ENCODE assay signal across 8 cellular contexts in the genomic region with DNA sequence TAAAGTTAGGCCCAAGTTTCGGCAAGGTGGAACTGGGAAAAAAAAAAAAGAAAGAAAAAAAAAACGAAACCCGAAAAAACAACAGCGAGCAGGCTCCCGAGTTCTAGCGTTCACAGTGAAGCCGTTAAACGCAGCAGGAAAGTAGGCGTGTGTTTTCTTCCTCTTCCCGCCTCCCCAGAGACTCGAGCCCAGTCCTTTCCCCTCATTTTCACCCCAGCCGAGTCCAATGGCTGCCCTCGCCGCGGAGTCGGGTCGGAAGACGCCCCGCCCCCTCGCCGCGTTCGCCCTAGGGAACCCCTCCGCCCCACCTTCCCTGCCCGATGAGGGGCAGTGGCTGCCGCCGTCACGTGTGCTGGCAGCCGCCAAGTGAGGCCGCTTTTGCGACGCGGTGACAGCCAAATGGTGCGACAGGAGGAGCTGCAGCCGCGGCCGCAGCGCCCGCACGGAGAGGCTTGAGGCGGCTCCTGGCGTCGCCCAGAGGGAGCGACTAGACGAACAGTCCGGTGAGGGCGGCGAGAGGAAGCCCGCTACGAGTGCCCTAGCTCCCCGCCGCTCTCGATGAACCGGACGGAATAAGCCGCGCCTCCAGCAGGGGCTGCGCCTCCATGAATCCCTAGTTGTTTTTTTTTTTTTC. TPM values are rescaled to one million over a fixed set of nuclear protein-coding genes. Genes with fewer than 3 reads are reported as not detected.
DNase-seq lines count a peak whose midpoint lies in the region; ATAC-seq, FAIRE-seq and TF ChIP-seq lines count a peak whose summit lies in the region.

Gene PKN2, plus strand, starts transcription at position 426 of the 634 bp plus-strand sequence. CDS start 308 bp downstream, outside the sequence.

- H3K9me3 ChIP-seq in SK-N-MC (ENCODE audit: low read depth, low read length) (no peaks in the 10 kb centered on the region), neutrophil (no peaks in the 10 kb centered on the region)

- H3K27ac ChIP-seq in SK-N-MC: peak within 1 kb of the TSS; percentile 93
- H3K27ac ChIP-seq in neutrophil: peak within 1 kb of the TSS; percentile 95
- peak within 1 kb of the TSS; percentile 70 for H3K27ac ChIP-seq in substantia nigra (ENCODE audit: low read depth, low read length, poor library complexity, severe bottlenecking)

- H3K4me3 ChIP-seq in GM08714 (ENCODE audit: low read length) (peak within 1 kb of the TSS; percentile 99), NB4 (ENCODE audit: low read depth, low read length) (peak within 1 kb of the TSS; percentile 92), SK-N-MC (peak within 1 kb of the TSS; percentile 78), neutrophil (ENCODE audit: low read depth in 1 of 2, low read length in 1 of 2) (peak within 1 kb of the TSS; percentile 96 to 97)

- CTCF ChIA-PET in activated naive CD4-positive, alpha-beta T cell treated with anti-CD3 and anti-CD28 coated beads, Interleukin-2, amount 10 ng/mL, durations not matched to agents 7 days and 5 days (lab: Charles Lee): interaction anchor here (1.3 to 1.8 kb wide), 4 partner anchors 24 to 206 kb away, joined by 3 to 8 read pairs (median 6); no protein-coding TSS in a partner anchor

- H3K36me3 ChIP-seq in SK-N-MC (ENCODE audit: insufficient read depth, low read length) (peaks cover 7% of the 10 kb centered on the region; the same call in 1 of the 2 replicates), neutrophil (peaks cover 13% of the 10 kb centered on the region)

- no peaks in the 10 kb centered on the region for H3K27me3 ChIP-seq in neutrophil

- peaks cover 6% of the 10 kb centered on the region for H3K36me3 Mint-ChIP-seq in activated naive CD4-positive, alpha-beta T cell treated with anti-CD3 and anti-CD28 coated beads, Interleukin-2, amount 10 ng/mL, durations not matched to agents 7 days and 5 days

- H3K27me3 Mint-ChIP-seq in activated naive CD4-positive, alpha-beta T cell treated with anti-CD3 and anti-CD28 coated beads, Interleukin-2, amount 10 ng/mL, durations not matched to agents 7 days and 5 days: peaks cover 4% of the 10 kb centered on the region

- no peaks in the 10 kb centered on the region for H3K9me3 Mint-ChIP-seq in activated naive CD4-positive, alpha-beta T cell treated with anti-CD3 and anti-CD28 coated beads, Interleukin-2, amount 10 ng/mL, durations not matched to agents 7 days and 5 days

- peak; percentile 90 for TF ChIP-seq POLR2A in NB4 (IDR thresholded peaks at IDR 0.05; ENCODE audit: extremely low read depth, insufficient read length)

- peaks cover 39 to 40% of the 10 kb centered on the region in 2 experiments for H3K4me1 ChIP-seq in neutrophil (ENCODE audit: control insufficient read depth in 1 of 2, insufficient read depth in 1 of 2, low read depth in 1 of 2, low read length in 1 of 2)

- TF ChIP-seq CTCF in NB4 (IDR thresholded peaks at IDR 0.05; ENCODE audit: low read depth, low read length) (no peak), neutrophil (IDR thresholded peaks at IDR 0.05) (peak; percentile 78)

- no peak for FAIRE-seq in frontal cortex (lab: Jason Lieb, UNC)

- peak within 1 kb of the TSS; percentile 96 for H3K27ac Mint-ChIP-seq in activated naive CD4-positive, alpha-beta T cell treated with anti-CD3 and anti-CD28 coated beads, Interleukin-2, amount 10 ng/mL, durations not matched to agents 7 days and 5 days

- peak within 1 kb of the TSS; percentile 87 for H3K9ac ChIP-seq in SK-N-MC (ENCODE audit: insufficient read length)

- peak; percentile 91 for ATAC-seq in HG02571 (IDR thresholded peaks at IDR 0.05; ENCODE audit: unreplicated experiment)

- H3K4me3 Mint-ChIP-seq in activated naive CD4-positive, alpha-beta T cell treated with anti-CD3 and anti-CD28 coated beads, Interleukin-2, amount 10 ng/mL, durations not matched to agents 7 days and 5 days: peak within 1 kb of the TSS; percentile 92

- peaks cover 28% of the 10 kb centered on the region for H3K4me1 Mint-ChIP-seq in activated naive CD4-positive, alpha-beta T cell treated with anti-CD3 and anti-CD28 coated beads, Interleukin-2, amount 10 ng/mL, durations not matched to agents 7 days and 5 days

- peak; percentile 99 for DNase-seq in NB4 (ENCODE audit: low read depth)
- DNase-seq in SK-N-MC (ENCODE audit: low read depth, low spot score): peak; percentile 81
- peak; percentile 97 for DNase-seq in activated naive CD4-positive, alpha-beta T cell treated with anti-CD3 and anti-CD28 coated beads, Interleukin-2, amount 10 ng/mL, durations not matched to agents 7 days and 5 days
- DNase-seq in frontal cortex (ENCODE audit: low spot score in 2 of 2): peak; percentile 94 to 95
- peak; percentile 65 to 98 (median 93) for DNase-seq in substantia nigra (lab: John Stamatoyannopoulos, UW)

RNA-seq across cellular contexts. Expression of gene PKN2, which starts in this region (rescaled TPM):
- total RNA-seq in frontal cortex: 86.4 TPM

Comparison
In these comparisons a context has a peak if more than half of its experiments do, and no peak if none do; other contexts are left out.
1. Peak in every context shown above with its lines: DNase-seq, ATAC-seq, H3K4me3 ChIP-seq and H3K27ac ChIP-seq.